ENCODE assay signal across 16 cellular contexts in genomic region chr16:15658149-15658548, GRCh38. TPM values are rescaled to one million over a fixed set of nuclear protein-coding genes. Genes with fewer than 3 reads are reported as not detected.
DNase-seq lines count a peak whose midpoint lies in the region; ATAC-seq and TF ChIP-seq lines count a peak whose summit lies in the region.
"Had no signal": no experiment of that assay in that cellular context is flagged by ENCODE, and none has a peak within 500 bp of the region (broad histone marks: within the 10 kb centered on the region; RNA-seq: fewer than 3 reads in every experiment).

No MANE protein-coding gene starts in this region.

- no peaks in the 10 kb centered on the region for H3K36me3 ChIP-seq in upper lobe of right lung

- DNase-seq in activated naive CD4-positive, alpha-beta T cell treated with anti-CD3 and anti-CD28 coated beads for 36 hours: no peak
- no peak for DNase-seq in activated naive CD4-positive, alpha-beta T cell treated with anti-CD3 and anti-CD28 coated beads, Interleukin-2, amount 50 U/mL, for 72 hours (ENCODE audit: low spot score in 2 of 2)
- DNase-seq in RWPE1 (ENCODE audit: low spot score) (no peak), immature natural killer cell (no peak), upper lobe of right lung (no peak), sciatic nerve (ENCODE audit: low spot score) (no peak), KBM-7 (no peak), HuH-7.5 (ENCODE audit: low spot score) (no peak)
- DNase-seq: activated CD4-positive, alpha-beta T cell treated with anti-CD3 and anti-CD28 coated beads, Interleukin-2, amount 50 U/mL, for 4 hours; activated gamma-delta T cell treated with Interleukin-2 at 50 U/mL for 16 hours; DMS53; foreskin keratinocyte; NCI-H2171; Right ventricle myocardium superior had no signal

- CTCF ChIA-PET in activated naive CD4-positive, alpha-beta T cell treated with anti-CD3 and anti-CD28 coated beads for 36 hours (lab: Charles Lee): no interaction called here
- CTCF ChIA-PET in RWPE1 (lab: Yijun Ruan, JAX): interaction anchor here (0.7 kb wide), 1 partner anchor 91 kb away, joined by 3 read pairs; no protein-coding TSS in a partner anchor

- intact Hi-C loops in activated naive CD4-positive, alpha-beta T cell treated with anti-CD3 and anti-CD28 coated beads for 36 hours (cut with micrococcal nuclease): no loop called here
- intact Hi-C loops in upper lobe of right lung (cut with DNase I): no loop called here
- intact Hi-C loops in sciatic nerve (cut with DNase I): no loop called here

- H3K36me3 Mint-ChIP-seq in activated naive CD4-positive, alpha-beta T cell treated with anti-CD3 and anti-CD28 coated beads for 36 hours (ENCODE audit: low read depth): peaks cover 26% of the 10 kb centered on the region
- H3K36me3 Mint-ChIP-seq in activated naive CD4-positive, alpha-beta T cell treated with anti-CD3 and anti-CD28 coated beads, Interleukin-2, amount 50 U/mL, for 72 hours: peaks cover 0 to 32% of the 10 kb centered on the region in 2 donors
- peaks cover under 1 to 6% (median 6%) of the 10 kb centered on the region in 3 donors for H3K36me3 Mint-ChIP-seq in immature natural killer cell

- H3K27me3 ChIP-seq in upper lobe of right lung: no peaks in the 10 kb centered on the region
- H3K27me3 ChIP-seq: foreskin keratinocyte, tibial nerve had no signal

- no peak for ATAC-seq in activated naive CD4-positive, alpha-beta T cell treated with anti-CD3 and anti-CD28 coated beads, Interleukin-2, amount 50 U/mL, for 72 hours
- ATAC-seq in upper lobe of right lung (peak; percentile 16), sciatic nerve (no peak)
- ATAC-seq: foreskin keratinocyte had no signal

- H3K4me1 Mint-ChIP-seq in activated naive CD4-positive, alpha-beta T cell treated with anti-CD3 and anti-CD28 coated beads for 36 hours (ENCODE audit: low read depth): peaks cover 63% of the 10 kb centered on the region
- H3K4me1 Mint-ChIP-seq in immature natural killer cell: peaks cover 41 to 66% of the 10 kb centered on the region in 2 donors

- peak overlapping the region; percentile 46 for H3K27ac ChIP-seq in RWPE1
- H3K27ac ChIP-seq in upper lobe of right lung: no peak overlapping the region
- H3K27ac ChIP-seq: foreskin keratinocyte, tibial nerve had no signal

- H3K9me3 Mint-ChIP-seq in activated naive CD4-positive, alpha-beta T cell treated with anti-CD3 and anti-CD28 coated beads for 36 hours: no peaks in the 10 kb centered on the region
- H3K9me3 Mint-ChIP-seq in activated naive CD4-positive, alpha-beta T cell treated with anti-CD3 and anti-CD28 coated beads, Interleukin-2, amount 50 U/mL, for 72 hours: no peaks in the 10 kb centered on the region
- H3K9me3 Mint-ChIP-seq in immature natural killer cell: no peaks in the 10 kb centered on the region
- H3K9me3 Mint-ChIP-seq: natural killer cell treated with Interleukin-12 subunit alpha and Interleukin-12 subunit beta and Interleukin-15 and Interleukin-18, amount 100 ng/mL, for 72 hours had no signal

- peak overlapping the region; percentile 22 for H3K27ac Mint-ChIP-seq in activated naive CD4-positive, alpha-beta T cell treated with anti-CD3 and anti-CD28 coated beads for 36 hours
- no peak overlapping the region for H3K27ac Mint-ChIP-seq in activated naive CD4-positive, alpha-beta T cell treated with anti-CD3 and anti-CD28 coated beads, Interleukin-2, amount 50 U/mL, for 72 hours
- H3K27ac Mint-ChIP-seq in immature natural killer cell: peak overlapping the region; percentile 69 to 93 (median 89)

- H3K27me3 Mint-ChIP-seq in activated naive CD4-positive, alpha-beta T cell treated with anti-CD3 and anti-CD28 coated beads for 36 hours (ENCODE audit: low read depth): no peaks in the 10 kb centered on the region
- H3K27me3 Mint-ChIP-seq in immature natural killer cell (ENCODE audit: low read depth in 3 of 3): peaks cover 0 to 11% (median 2%) of the 10 kb centered on the region in 3 donors
- H3K27me3 Mint-ChIP-seq: natural killer cell treated with Interleukin-12 subunit alpha and Interleukin-12 subunit beta and Interleukin-15 and Interleukin-18, amount 100 ng/mL, for 72 hours had no signal

- TF ChIP-seq CTCF in RWPE1 (conservative IDR thresholded peaks at IDR 0.05; ENCODE audit: low read depth) (no peak), upper lobe of right lung (IDR thresholded peaks at IDR 0.05) (no peak)

- no peaks in the 10 kb centered on the region for H3K9me3 ChIP-seq in upper lobe of right lung
- H3K9me3 ChIP-seq: tibial nerve had no signal

- in situ Hi-C loops in KBM-7 (cut with MboI; ENCODE audit: low pct_unique_long_range_greater_than_20kb, low sequenced_read_pairs): no loop called here

- no peaks in the 10 kb centered on the region for H3K4me1 ChIP-seq in upper lobe of right lung
- H3K4me1 ChIP-seq: foreskin keratinocyte had no signal

- no peak overlapping the region for H3K4me3 ChIP-seq in upper lobe of right lung
- H3K4me3 ChIP-seq: tibial nerve had no signal

- no peak overlapping the region for H3K4me3 Mint-ChIP-seq in activated naive CD4-positive, alpha-beta T cell treated with anti-CD3 and anti-CD28 coated beads for 36 hours
- peak overlapping the region in 2 of 5 donors; percentile 10 to 15 for H3K4me3 Mint-ChIP-seq in immature natural killer cell

- POLR2A ChIA-PET in RWPE1 (lab: Yijun Ruan, JAX; ENCODE audit: low non-redundant PET): no interaction called here

RNA-seq across cellular contexts. Expression of gene NDE1, which starts 8.1 kb away (rescaled TPM):
- 100 to 1,000 TPM; 150 to 161 TPM for total RNA-seq in activated naive CD4-positive, alpha-beta T cell treated with anti-CD3 and anti-CD28 coated beads for 36 hours
- 100 to 1,000 TPM; 114 to 196 TPM for total RNA-seq in activated naive CD4-positive, alpha-beta T cell treated with anti-CD3 and anti-CD28 coated beads, Interleukin-2, amount 50 U/mL, for 72 hours
- polyA plus RNA-seq in immature natural killer cell: 10 to 100 TPM in 2 of 3 donors, 1 to 10 TPM in 1; 3.8 to 55.1 (median 16.8) TPM
- 28.9 TPM for total RNA-seq in upper lobe of right lung
- total RNA-seq in sciatic nerve: 42.9 TPM

RNA-seq across cellular contexts. Expression of gene MARF1, which starts 15.2 kb away (rescaled TPM):
- total RNA-seq in activated naive CD4-positive, alpha-beta T cell treated with anti-CD3 and anti-CD28 coated beads for 36 hours: 10 to 100 TPM; 72.6 to 80.2 TPM
- total RNA-seq in activated naive CD4-positive, alpha-beta T cell treated with anti-CD3 and anti-CD28 coated beads, Interleukin-2, amount 50 U/mL, for 72 hours: 100 to 1,000 TPM in 1 of 2 donors, 10 to 100 TPM in 1; 70.8 to 134 TPM
- 10 to 100 TPM in 1 of 3 donors, 1 to 10 TPM in 2; 3.0 to 13.3 (median 4.0) TPM for polyA plus RNA-seq in immature natural killer cell
- total RNA-seq in upper lobe of right lung (97.1 TPM), sciatic nerve (138 TPM)

Comparison
In these comparisons a context has a peak if more than half of its experiments do, and no peak if none do; other contexts are left out.
1. H3K27ac Mint-ChIP-seq: peak in activated naive CD4-positive, alpha-beta T cell treated with anti-CD3 and anti-CD28 coated beads for 36 hours (single experiment) and immature natural killer cell (6 of 6); none in activated naive CD4-positive, alpha-beta T cell treated with anti-CD3 and anti-CD28 coated beads, Interleukin-2, amount 50 U/mL, for 72 hours (0 of 2).